3 cellular contexts compared by ENCODE assay signal in the genomic region with DNA sequence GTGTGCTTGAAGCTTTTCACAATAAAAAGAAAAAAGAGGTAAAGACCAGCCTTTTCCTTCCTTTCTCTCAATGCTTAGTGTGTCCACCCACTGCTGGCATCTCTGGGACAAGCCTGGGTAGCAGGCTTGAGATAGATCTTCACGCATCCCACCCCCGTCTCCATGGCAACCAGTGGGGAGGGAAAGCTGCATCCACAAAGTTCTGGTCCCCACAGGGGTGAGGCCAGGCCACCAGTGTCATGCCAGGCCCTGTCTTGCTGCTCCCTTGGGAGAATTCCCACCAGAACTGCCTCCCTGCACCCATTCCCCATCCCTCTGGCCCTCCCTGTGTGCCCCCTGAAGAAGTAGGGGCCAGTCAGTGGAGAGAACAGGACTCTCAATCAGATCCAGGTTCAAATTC.
TF ChIP-seq lines count a peak whose summit lies in the region.

No MANE protein-coding gene starts in this region.

TF ChIP-seq in SK-N-SH treated with all-trans-retinoic acid at 6 μM for 48 hours, 23 proteins besides CTCF, POLR2A, EP300 and RAD21:
- TF ChIP-seq ZNF70 (CRISPR knock-in tag; IDR thresholded peaks at IDR 0.05), result peak; percentile 62; the same call in 1 of the 2 replicates
- TF ChIP-seq, protein P1, sequence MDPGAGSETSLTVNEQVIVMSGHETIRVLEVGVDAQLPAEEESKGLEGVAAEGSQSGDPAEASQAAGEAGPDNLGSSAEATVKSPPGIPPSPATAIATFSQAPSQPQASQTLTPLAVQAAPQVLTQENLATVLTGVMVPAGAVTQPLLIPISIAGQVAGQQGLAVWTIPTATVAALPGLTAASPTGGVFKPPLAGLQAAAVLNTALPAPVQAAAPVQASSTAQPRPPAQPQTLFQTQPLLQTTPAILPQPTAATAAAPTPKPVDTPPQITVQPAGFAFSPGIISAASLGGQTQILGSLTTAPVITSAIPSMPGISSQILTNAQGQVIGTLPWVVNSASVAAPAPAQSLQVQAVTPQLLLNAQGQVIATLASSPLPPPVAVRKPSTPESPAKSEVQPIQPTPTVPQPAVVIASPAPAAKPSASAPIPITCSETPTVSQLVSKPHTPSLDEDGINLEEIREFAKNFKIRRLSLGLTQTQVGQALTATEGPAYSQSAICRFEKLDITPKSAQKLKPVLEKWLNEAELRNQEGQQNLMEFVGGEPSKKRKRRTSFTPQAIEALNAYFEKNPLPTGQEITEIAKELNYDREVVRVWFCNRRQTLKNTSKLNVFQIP (CRISPR knock-in tag; IDR thresholded peaks at IDR 0.05; ENCODE audit: borderline replicate concordance, low read depth), result no peak

TF ChIP-seq in SK-N-SH, 30 proteins besides CTCF, POLR2A, EP300 and RAD21 (continues in another document):
- TF ChIP-seq RFX5 (IDR thresholded peaks at IDR 0.05; ENCODE audit: low read length) (no peak), SMC3 (IDR thresholded peaks at IDR 0.05; ENCODE audit: low read depth, low read length) (no peak), JUND (IDR thresholded peaks at IDR 0.05) (no peak), POLR2AphosphoS5 (IDR thresholded peaks at IDR 0.05; ENCODE audit: low read depth, low read length) (no peak), MEF2A (IDR thresholded peaks at IDR 0.05; ENCODE audit: borderline replicate concordance, low read depth) (no peak), FOXM1 (IDR thresholded peaks at IDR 0.05; ENCODE audit: low read depth) (no peak), SIN3A (IDR thresholded peaks at IDR 0.05; ENCODE audit: borderline replicate concordance, low read depth, low read length) (no peak), TAF1 (IDR thresholded peaks at IDR 0.05; ENCODE audit: borderline replicate concordance, low read depth, low read length) (no peak), EZH2phosphoT487 (IDR thresholded peaks at IDR 0.05; ENCODE audit: borderline replicate concordance, low read depth) (no peak), NFIC (IDR thresholded peaks at IDR 0.05; ENCODE audit: borderline replicate concordance) (no peak), ELF1 (IDR thresholded peaks at IDR 0.05) (no peak), CHD2 (IDR thresholded peaks at IDR 0.05; ENCODE audit: low read length, partially characterized antibody) (no peak), GATA2 (CRISPR knock-in tag; IDR thresholded peaks at IDR 0.05) (no peak), RCOR1 (IDR thresholded peaks at IDR 0.05; ENCODE audit: low read length) (no peak), RXRA (IDR thresholded peaks at IDR 0.05; ENCODE audit: borderline replicate concordance, low read depth) (no peak)
- TF ChIP-seq, protein P2, sequence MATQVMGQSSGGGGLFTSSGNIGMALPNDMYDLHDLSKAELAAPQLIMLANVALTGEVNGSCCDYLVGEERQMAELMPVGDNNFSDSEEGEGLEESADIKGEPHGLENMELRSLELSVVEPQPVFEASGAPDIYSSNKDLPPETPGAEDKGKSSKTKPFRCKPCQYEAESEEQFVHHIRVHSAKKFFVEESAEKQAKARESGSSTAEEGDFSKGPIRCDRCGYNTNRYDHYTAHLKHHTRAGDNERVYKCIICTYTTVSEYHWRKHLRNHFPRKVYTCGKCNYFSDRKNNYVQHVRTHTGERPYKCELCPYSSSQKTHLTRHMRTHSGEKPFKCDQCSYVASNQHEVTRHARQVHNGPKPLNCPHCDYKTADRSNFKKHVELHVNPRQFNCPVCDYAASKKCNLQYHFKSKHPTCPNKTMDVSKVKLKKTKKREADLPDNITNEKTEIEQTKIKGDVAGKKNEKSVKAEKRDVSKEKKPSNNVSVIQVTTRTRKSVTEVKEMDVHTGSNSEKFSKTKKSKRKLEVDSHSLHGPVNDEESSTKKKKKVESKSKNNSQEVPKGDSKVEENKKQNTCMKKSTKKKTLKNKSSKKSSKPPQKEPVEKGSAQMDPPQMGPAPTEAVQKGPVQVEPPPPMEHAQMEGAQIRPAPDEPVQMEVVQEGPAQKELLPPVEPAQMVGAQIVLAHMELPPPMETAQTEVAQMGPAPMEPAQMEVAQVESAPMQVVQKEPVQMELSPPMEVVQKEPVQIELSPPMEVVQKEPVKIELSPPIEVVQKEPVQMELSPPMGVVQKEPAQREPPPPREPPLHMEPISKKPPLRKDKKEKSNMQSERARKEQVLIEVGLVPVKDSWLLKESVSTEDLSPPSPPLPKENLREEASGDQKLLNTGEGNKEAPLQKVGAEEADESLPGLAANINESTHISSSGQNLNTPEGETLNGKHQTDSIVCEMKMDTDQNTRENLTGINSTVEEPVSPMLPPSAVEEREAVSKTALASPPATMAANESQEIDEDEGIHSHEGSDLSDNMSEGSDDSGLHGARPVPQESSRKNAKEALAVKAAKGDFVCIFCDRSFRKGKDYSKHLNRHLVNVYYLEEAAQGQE (IDR thresholded peaks at IDR 0.05; ENCODE audit: low read depth, low read length), result no peak
- TF ChIP-seq, protein P3, sequence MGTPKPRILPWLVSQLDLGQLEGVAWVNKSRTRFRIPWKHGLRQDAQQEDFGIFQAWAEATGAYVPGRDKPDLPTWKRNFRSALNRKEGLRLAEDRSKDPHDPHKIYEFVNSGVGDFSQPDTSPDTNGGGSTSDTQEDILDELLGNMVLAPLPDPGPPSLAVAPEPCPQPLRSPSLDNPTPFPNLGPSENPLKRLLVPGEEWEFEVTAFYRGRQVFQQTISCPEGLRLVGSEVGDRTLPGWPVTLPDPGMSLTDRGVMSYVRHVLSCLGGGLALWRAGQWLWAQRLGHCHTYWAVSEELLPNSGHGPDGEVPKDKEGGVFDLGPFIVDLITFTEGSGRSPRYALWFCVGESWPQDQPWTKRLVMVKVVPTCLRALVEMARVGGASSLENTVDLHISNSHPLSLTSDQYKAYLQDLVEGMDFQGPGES (IDR thresholded peaks at IDR 0.05; ENCODE audit: low read depth, low read length), result no peak
- TF ChIP-seq, protein P4, sequence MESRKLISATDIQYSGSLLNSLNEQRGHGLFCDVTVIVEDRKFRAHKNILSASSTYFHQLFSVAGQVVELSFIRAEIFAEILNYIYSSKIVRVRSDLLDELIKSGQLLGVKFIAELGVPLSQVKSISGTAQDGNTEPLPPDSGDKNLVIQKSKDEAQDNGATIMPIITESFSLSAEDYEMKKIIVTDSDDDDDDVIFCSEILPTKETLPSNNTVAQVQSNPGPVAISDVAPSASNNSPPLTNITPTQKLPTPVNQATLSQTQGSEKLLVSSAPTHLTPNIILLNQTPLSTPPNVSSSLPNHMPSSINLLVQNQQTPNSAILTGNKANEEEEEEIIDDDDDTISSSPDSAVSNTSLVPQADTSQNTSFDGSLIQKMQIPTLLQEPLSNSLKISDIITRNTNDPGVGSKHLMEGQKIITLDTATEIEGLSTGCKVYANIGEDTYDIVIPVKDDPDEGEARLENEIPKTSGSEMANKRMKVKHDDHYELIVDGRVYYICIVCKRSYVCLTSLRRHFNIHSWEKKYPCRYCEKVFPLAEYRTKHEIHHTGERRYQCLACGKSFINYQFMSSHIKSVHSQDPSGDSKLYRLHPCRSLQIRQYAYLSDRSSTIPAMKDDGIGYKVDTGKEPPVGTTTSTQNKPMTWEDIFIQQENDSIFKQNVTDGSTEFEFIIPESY (IDR thresholded peaks at IDR 0.05; ENCODE audit: borderline replicate concordance, low read depth), result no peak
- TF ChIP-seq, protein P5, sequence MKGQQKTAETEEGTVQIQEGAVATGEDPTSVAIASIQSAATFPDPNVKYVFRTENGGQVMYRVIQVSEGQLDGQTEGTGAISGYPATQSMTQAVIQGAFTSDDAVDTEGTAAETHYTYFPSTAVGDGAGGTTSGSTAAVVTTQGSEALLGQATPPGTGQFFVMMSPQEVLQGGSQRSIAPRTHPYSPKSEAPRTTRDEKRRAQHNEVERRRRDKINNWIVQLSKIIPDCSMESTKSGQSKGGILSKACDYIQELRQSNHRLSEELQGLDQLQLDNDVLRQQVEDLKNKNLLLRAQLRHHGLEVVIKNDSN (IDR thresholded peaks at IDR 0.05; ENCODE audit: borderline replicate concordance, low read depth), result no peak

TF ChIP-seq in K562, 482 proteins besides CTCF, POLR2A, EP300 and RAD21:
- TF ChIP-seq, protein P6, sequence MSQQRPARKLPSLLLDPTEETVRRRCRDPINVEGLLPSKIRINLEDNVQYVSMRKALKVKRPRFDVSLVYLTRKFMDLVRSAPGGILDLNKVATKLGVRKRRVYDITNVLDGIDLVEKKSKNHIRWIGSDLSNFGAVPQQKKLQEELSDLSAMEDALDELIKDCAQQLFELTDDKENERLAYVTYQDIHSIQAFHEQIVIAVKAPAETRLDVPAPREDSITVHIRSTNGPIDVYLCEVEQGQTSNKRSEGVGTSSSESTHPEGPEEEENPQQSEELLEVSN (IDR thresholded peaks at IDR 0.05; ENCODE audit: borderline replicate concordance in 1 of 2, extremely low read depth in 1 of 2, insufficient read depth in 1 of 2, insufficient read length in 1 of 2, low read depth in 1 of 2, low read length in 1 of 2, poor library complexity in 1 of 2, severe bottlenecking in 1 of 2), result no peak
- peak; percentile 86 for TF ChIP-seq RFX1 (IDR thresholded peaks at IDR 0.05)
